In genomic region chr4:155768370-155768769, GRCh38 we compare ENCODE assay signal across 8 cellular contexts. TPM values are rescaled to one million over a fixed set of nuclear protein-coding genes. Genes with fewer than 3 reads are reported as not detected.
"Had no signal": no experiment of that assay in that cellular context is flagged by ENCODE, and none has a peak within 500 bp of the region (broad histone marks: within the 10 kb centered on the region; RNA-seq: fewer than 3 reads in every experiment).

No MANE protein-coding gene starts in this region.

- ATAC-seq: GM23338, K562 had no signal

- H2AFZ ChIP-seq: GM23338 had no signal

- H3K9me3 Mint-ChIP-seq: GM23338, H9 had no signal

- H3K27ac ChIP-seq: HL-60 had no signal

- H3K4me3 ChIP-seq: GM23338, K562 had no signal

- H3K4me2 ChIP-seq: GM23338 had no signal

- FAIRE-seq: H1, H54, K562 had no signal

- DNase-seq: H9, HCEC 1CT, KG1 had no signal

- H3K4me3 Mint-ChIP-seq: GM23338, H9 had no signal

- H3K27ac Mint-ChIP-seq: GM23338, H9 had no signal

RNA-seq across cellular contexts. Expression of gene GUCY1B1, which starts 9.5 kb away (rescaled TPM):
- total RNA-seq: K562 had no signal
- polyA plus RNA-seq: K562 had no signal
